In the genomic region with DNA sequence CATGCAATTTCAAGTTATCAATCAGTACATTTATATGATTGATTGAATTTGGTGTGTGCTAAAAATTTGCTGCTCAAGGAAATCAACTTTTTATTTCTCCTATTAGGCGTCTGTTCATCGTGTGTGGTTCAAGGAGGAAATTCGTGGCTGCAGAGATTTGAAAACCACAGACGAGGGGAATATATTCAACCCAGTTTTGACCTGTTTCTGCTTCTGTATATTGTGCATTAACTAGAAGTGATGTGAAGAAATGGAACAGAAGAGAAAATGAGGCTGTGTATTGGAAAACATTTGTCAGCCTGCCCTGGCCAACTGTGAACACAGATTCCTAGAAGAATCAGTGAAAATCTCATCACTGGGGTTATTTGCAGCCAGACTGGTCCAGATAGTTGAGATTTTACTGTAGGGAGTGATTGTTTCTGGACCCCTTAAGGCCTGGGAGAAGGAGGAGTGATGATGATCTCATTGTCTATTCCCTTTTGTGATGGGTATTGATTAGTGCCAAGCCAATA, we compare ENCODE assay signal across 23 cellular contexts.
DNase-seq lines count a peak whose midpoint lies in the region; ATAC-seq, FAIRE-seq and TF ChIP-seq lines count a peak whose summit lies in the region.
"Had no signal": no experiment of that assay in that cellular context is flagged by ENCODE, and none has a peak within 500 bp of the region (broad histone marks: within the 10 kb centered on the region; RNA-seq: fewer than 3 reads in every experiment).

No MANE protein-coding gene starts in this region.

- no peaks in the 10 kb centered on the region for H3K36me3 ChIP-seq in left lung
- H3K36me3 ChIP-seq: MG63, Peyer's patch had no signal

- FAIRE-seq in GM18507 (lab: Jason Lieb, UNC), result peak; percentile 60
- FAIRE-seq: G401.6, H54 had no signal

- intact Hi-C loops in activated B cell treated with CpG ODN at 0.5 μM for 24 hours (cut with micrococcal nuclease) (loop anchor here (1.0 to 5.0 kb wide), 3 partner anchors 53 to 139 kb away; no protein-coding TSS in a partner anchor), left lung (cut with DNase I) (no loop called here), Right ventricle myocardium inferior (cut with DNase I) (no loop called here)

- no peaks in the 10 kb centered on the region for H3K36me3 Mint-ChIP-seq in activated B cell treated with CpG ODN at 0.5 μM for 24 hours (ENCODE audit: low read depth)
- H3K36me3 Mint-ChIP-seq in WTC11, result no peaks in the 10 kb centered on the region
- H3K36me3 Mint-ChIP-seq: CD14-positive monocyte, T-cell had no signal

- no peaks in the 10 kb centered on the region for H3K27me3 ChIP-seq in left lung
- H3K27me3 ChIP-seq: MG63, Peyer's patch had no signal

- ATAC-seq in activated B cell treated with CpG ODN at 0.5 μM for 24 hours (ENCODE audit: low read depth) (no peak), left lung (peak; percentile 23), WTC11 (no peak), Right ventricle myocardium inferior (no peak), GM18867 (IDR thresholded peaks at IDR 0.05; ENCODE audit: unreplicated experiment) (no peak)
- ATAC-seq: T-cell had no signal

- H3K9me3 Mint-ChIP-seq in activated B cell treated with CpG ODN at 0.5 μM for 24 hours, result no peaks in the 10 kb centered on the region
- H3K9me3 Mint-ChIP-seq in WTC11, result no peaks in the 10 kb centered on the region
- H3K9me3 Mint-ChIP-seq: CD14-positive monocyte, HFFc6, T-cell had no signal

- H3K9me3 ChIP-seq in left lung, result no peaks in the 10 kb centered on the region
- H3K9me3 ChIP-seq: Peyer's patch had no signal

- H3K4me1 Mint-ChIP-seq in activated B cell treated with CpG ODN at 0.5 μM for 24 hours, result peaks cover 20% of the 10 kb centered on the region
- H3K4me1 Mint-ChIP-seq in WTC11, result peaks cover 11% of the 10 kb centered on the region

- H3K4me1 ChIP-seq in left lung, result no peaks in the 10 kb centered on the region
- H3K4me1 ChIP-seq: Peyer's patch had no signal

- CTCF ChIA-PET in activated B cell treated with CpG ODN at 0.5 μM for 24 hours (lab: Charles Lee), result no interaction called here
- CTCF ChIA-PET in WTC11 (lab: Charles Lee), result no interaction called here

- POLR2A ChIA-PET in activated B cell treated with CpG ODN at 0.5 μM for 24 hours (lab: Charles Lee), result no interaction called here
- POLR2A ChIA-PET in WTC11 (lab: Charles Lee), result no interaction called here

- TF ChIP-seq CTCF in activated B cell treated with CpG ODN at 0.5 μM for 24 hours (IDR thresholded peaks at IDR 0.05) (no peak), left lung (IDR thresholded peaks at IDR 0.05) (no peak), WTC11 (IDR thresholded peaks at IDR 0.05) (no peak)

- peaks cover 6% of the 10 kb centered on the region for H3K27me3 Mint-ChIP-seq in activated B cell treated with CpG ODN at 0.5 μM for 24 hours
- no peaks in the 10 kb centered on the region; the same call in 1 of the 2 replicates for H3K27me3 Mint-ChIP-seq in WTC11 (ENCODE audit: low read depth)

- H3K27ac Mint-ChIP-seq in activated B cell treated with CpG ODN at 0.5 μM for 24 hours (no peak overlapping the region), WTC11 (no peak overlapping the region)
- H3K27ac Mint-ChIP-seq: CD14-positive monocyte, T-cell had no signal

- H3K4me3 ChIP-seq in left lung, result no peak overlapping the region
- H3K4me3 ChIP-seq: MG63, Peyer's patch, SK-N-MC had no signal

- H3K27ac ChIP-seq in left lung, result no peak overlapping the region
- H3K27ac ChIP-seq: Peyer's patch, SK-N-MC had no signal

- no peak for DNase-seq in GM18507 (ENCODE audit: extremely low spot score, insufficient read length, low read depth)
- DNase-seq in activated B cell treated with CpG ODN at 0.5 μM for 24 hours, result no peak
- no peak for DNase-seq in left lung
- no peak for DNase-seq in WTC11 (ENCODE audit: low spot score)
- DNase-seq in Right ventricle myocardium inferior (ENCODE audit: missing footprints), result no peak
- DNase-seq in AML-193 (lab: John Stamatoyannopoulos, UW), result no peak
- DNase-seq: DND-41, HFFc6, Kasumi-1, MG63, NCI-H1048, NCI-H1436, NCI-H2029, NCI-H2171, NCI-H446, NCI-H526 treated with DMSO at 0.1 percent for 48 hours, Peyer's patch, T-cell had no signal

- peak overlapping the region; percentile 1 for H3K4me3 Mint-ChIP-seq in activated B cell treated with CpG ODN at 0.5 μM for 24 hours
- H3K4me3 Mint-ChIP-seq in WTC11, result no peak overlapping the region
- H3K4me3 Mint-ChIP-seq: HFFc6, T-cell had no signal

TF ChIP-seq in WTC11, 78 proteins besides CTCF, POLR2A, EP300 and RAD21:
- TF ChIP-seq ESRRA (CRISPR knock-in tag; IDR thresholded peaks at IDR 0.05; ENCODE audit: borderline replicate concordance) (no peak), ZNF138 (CRISPR knock-in tag; conservative IDR thresholded peaks at IDR 0.05) (no peak), PRRX2 (CRISPR knock-in tag; IDR thresholded peaks at IDR 0.05) (no peak), ZNF396 (CRISPR knock-in tag; IDR thresholded peaks at IDR 0.05; ENCODE audit: borderline replicate concordance) (no peak), ZNF263 (CRISPR knock-in tag; IDR thresholded peaks at IDR 0.05; ENCODE audit: low read depth) (no peak), CREB1 (CRISPR knock-in tag; IDR thresholded peaks at IDR 0.05) (no peak), ZNF671 (CRISPR knock-in tag; IDR thresholded peaks at IDR 0.05) (no peak), FOXJ3 (CRISPR knock-in tag; IDR thresholded peaks at IDR 0.05; ENCODE audit: borderline replicate concordance) (no peak), NR1H2 (CRISPR knock-in tag; IDR thresholded peaks at IDR 0.05) (no peak), NFE2L1 (CRISPR knock-in tag; IDR thresholded peaks at IDR 0.05) (no peak), SMAD4 (CRISPR knock-in tag; IDR thresholded peaks at IDR 0.05) (no peak), SOX15 (CRISPR knock-in tag; IDR thresholded peaks at IDR 0.05) (no peak), JUN (CRISPR knock-in tag; IDR thresholded peaks at IDR 0.05) (no peak), CBFB (CRISPR knock-in tag; IDR thresholded peaks at IDR 0.05; ENCODE audit: low read depth) (no peak)
- TF ChIP-seq, protein P1, sequence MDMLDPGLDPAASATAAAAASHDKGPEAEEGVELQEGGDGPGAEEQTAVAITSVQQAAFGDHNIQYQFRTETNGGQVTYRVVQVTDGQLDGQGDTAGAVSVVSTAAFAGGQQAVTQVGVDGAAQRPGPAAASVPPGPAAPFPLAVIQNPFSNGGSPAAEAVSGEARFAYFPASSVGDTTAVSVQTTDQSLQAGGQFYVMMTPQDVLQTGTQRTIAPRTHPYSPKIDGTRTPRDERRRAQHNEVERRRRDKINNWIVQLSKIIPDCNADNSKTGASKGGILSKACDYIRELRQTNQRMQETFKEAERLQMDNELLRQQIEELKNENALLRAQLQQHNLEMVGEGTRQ (CRISPR knock-in tag; IDR thresholded peaks at IDR 0.05), result no peak
- TF ChIP-seq, protein P2, sequence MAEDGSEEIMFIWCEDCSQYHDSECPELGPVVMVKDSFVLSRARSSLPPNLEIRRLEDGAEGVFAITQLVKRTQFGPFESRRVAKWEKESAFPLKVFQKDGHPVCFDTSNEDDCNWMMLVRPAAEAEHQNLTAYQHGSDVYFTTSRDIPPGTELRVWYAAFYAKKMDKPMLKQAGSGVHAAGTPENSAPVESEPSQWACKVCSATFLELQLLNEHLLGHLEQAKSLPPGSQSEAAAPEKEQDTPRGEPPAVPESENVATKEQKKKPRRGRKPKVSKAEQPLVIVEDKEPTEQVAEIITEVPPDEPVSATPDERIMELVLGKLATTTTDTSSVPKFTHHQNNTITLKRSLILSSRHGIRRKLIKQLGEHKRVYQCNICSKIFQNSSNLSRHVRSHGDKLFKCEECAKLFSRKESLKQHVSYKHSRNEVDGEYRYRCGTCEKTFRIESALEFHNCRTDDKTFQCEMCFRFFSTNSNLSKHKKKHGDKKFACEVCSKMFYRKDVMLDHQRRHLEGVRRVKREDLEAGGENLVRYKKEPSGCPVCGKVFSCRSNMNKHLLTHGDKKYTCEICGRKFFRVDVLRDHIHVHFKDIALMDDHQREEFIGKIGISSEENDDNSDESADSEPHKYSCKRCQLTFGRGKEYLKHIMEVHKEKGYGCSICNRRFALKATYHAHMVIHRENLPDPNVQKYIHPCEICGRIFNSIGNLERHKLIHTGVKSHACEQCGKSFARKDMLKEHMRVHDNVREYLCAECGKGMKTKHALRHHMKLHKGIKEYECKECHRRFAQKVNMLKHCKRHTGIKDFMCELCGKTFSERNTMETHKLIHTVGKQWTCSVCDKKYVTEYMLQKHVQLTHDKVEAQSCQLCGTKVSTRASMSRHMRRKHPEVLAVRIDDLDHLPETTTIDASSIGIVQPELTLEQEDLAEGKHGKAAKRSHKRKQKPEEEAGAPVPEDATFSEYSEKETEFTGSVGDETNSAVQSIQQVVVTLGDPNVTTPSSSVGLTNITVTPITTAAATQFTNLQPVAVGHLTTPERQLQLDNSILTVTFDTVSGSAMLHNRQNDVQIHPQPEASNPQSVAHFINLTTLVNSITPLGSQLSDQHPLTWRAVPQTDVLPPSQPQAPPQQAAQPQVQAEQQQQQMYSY (CRISPR knock-in tag; IDR thresholded peaks at IDR 0.05), result no peak
